16 cellular contexts compared by ENCODE assay signal in the genomic region with DNA sequence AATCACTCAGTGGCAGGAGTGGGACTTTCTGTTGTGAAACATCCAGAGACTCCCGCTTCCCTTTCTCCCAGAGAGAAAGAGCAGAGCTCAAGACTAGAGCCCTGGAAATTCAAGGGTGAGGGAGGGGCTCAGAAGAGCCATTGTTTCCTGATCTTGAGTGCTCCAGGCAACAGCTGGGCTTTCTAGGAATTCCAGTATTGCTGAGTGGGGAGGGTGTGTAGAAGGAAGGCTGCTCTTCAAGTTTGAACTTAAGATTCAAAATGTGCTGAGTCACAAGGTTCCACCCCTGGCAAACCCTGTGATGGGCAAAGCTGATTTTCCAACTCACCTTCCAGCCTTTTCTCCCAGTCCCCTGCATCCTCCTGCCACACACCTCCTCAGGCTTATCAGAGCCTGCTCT. TPM values are rescaled to one million over a fixed set of nuclear protein-coding genes. Genes with fewer than 3 reads are reported as not detected.
A peak's percentile ranks its signal among the peaks of the same experiment; 100 is the strongest.
DNase-seq lines count a peak whose midpoint lies in the region; ATAC-seq and TF ChIP-seq lines count a peak whose summit lies in the region.
"Had no signal": no experiment of that assay in that cellular context is flagged by ENCODE, and none has a peak within 500 bp of the region (broad histone marks: within the 10 kb centered on the region; RNA-seq: fewer than 3 reads in every experiment).

No MANE protein-coding gene starts in this region.

- intact Hi-C loops in posterior cingulate gyrus (cut with DNase I): no loop called here
- intact Hi-C loops in gastrocnemius medialis (cut with DNase I; ENCODE audit: low total_unique reads): no loop called here

- H3K4me3 ChIP-seq in GM23248 (no peak overlapping the region), fibroblast of lung (replicated peaks in 1 of 4; ENCODE audit: control extremely low read depth in 1 of 4, insufficient read depth in 1 of 4, low read depth in 3 of 4, low read length in 4 of 4) (no peak overlapping the region), neuronal stem cell (ENCODE audit: low read length in 2 of 2) (no peak overlapping the region), gastrocnemius medialis (no peak overlapping the region)
- H3K4me3 ChIP-seq: SJSA1 had no signal

- TF ChIP-seq CTCF in fibroblast of lung (conservative IDR thresholded peaks at IDR 0.05 in 1 of 2, IDR thresholded peaks at IDR 0.05 in 1 of 2; ENCODE audit: low read depth in 1 of 2, low read length in 2 of 2): no peak
- TF ChIP-seq CTCF in gastrocnemius medialis (IDR thresholded peaks at IDR 0.05 in 4 of 5, conservative IDR thresholded peaks at IDR 0.05 in 1 of 5): no peak

- no peak overlapping the region for H3K18ac ChIP-seq in neuronal stem cell (ENCODE audit: low read length)

- no peak for ATAC-seq in gastrocnemius medialis
- ATAC-seq: activated naive CD4-positive, alpha-beta T cell treated with anti-CD3 and anti-CD28 coated beads, Interleukin-2, amount 50 U/mL, for 72 hours had no signal

- H3K36me3 ChIP-seq in GM23248 (ENCODE audit: low read depth) (no peaks in the 10 kb centered on the region), fibroblast of lung (ENCODE audit: control insufficient read depth, insufficient read depth, low read length) (no peaks in the 10 kb centered on the region), neuronal stem cell (replicated peaks in 1 of 2; ENCODE audit: control insufficient read depth in 2 of 2, insufficient read depth in 2 of 2, low read length in 2 of 2) (no peaks in the 10 kb centered on the region), gastrocnemius medialis (no peaks in the 10 kb centered on the region)
- H3K36me3 ChIP-seq: SJSA1 had no signal

- peak; percentile 17 for DNase-seq in GM23248
- peak; percentile 27 for DNase-seq in OCI-M1 (lab: John Stamatoyannopoulos, UW)
- DNase-seq in fibroblast of lung (ENCODE audit: low read depth in 2 of 2): peak; percentile 9 to 25
- no peak for DNase-seq in neuronal stem cell (ENCODE audit: low spot score)
- DNase-seq in posterior cingulate gyrus: no peak
- DNase-seq in NCI-H187 (lab: John Stamatoyannopoulos, UW): no peak
- no peak for DNase-seq in HK-2 (ENCODE audit: unreplicated experiment)
- no peak for DNase-seq in gastrocnemius medialis
- DNase-seq: C1 segment of cervical spinal cord; HCEC 1CT; NCI-H526 treated with DMSO at 0.1 percent for 48 hours; retina; stimulated activated CD4-positive, alpha-beta T cell treated with anti-CD3 and anti-CD28 coated beads, Interleukin-4, amount 100 ng/mL, for 4 hours; stimulated activated naive CD4-positive, alpha-beta T cell had no signal

- H4K91ac ChIP-seq in neuronal stem cell (ENCODE audit: low read depth, low read length, poor library complexity): no peak overlapping the region

- in situ Hi-C loops in GM23248 (cut with MboI): no loop called here
- in situ Hi-C loops in gastrocnemius medialis (cut with MboI; ENCODE audit: low sequenced_read_pairs in 4 of 4): no loop called here

- TF ChIP-seq POLR2A in gastrocnemius medialis (IDR thresholded peaks at IDR 0.05): no peak

- no peak overlapping the region for H2BK12ac ChIP-seq in neuronal stem cell (ENCODE audit: low read length)

- H2AK5ac ChIP-seq in neuronal stem cell (ENCODE audit: low read depth, low read length): no peak overlapping the region

- no peak overlapping the region for H2BK5ac ChIP-seq in neuronal stem cell (ENCODE audit: low read length)

- H3K4ac ChIP-seq in neuronal stem cell (ENCODE audit: low read length): no peak overlapping the region

- no peaks in the 10 kb centered on the region for H3F3A ChIP-seq in GM23248 (ENCODE audit: insufficient read depth)

- H3K9me2 ChIP-seq in GM23248 (ENCODE audit: insufficient read depth): no peaks in the 10 kb centered on the region

- H3K4me2 ChIP-seq in GM23248 (ENCODE audit: unreplicated experiment): no peak overlapping the region
- H3K4me2 ChIP-seq in fibroblast of lung (ENCODE audit: extremely low read depth, insufficient read depth, low read length): no peak overlapping the region
- H3K4me2 ChIP-seq in neuronal stem cell (ENCODE audit: insufficient read depth, low read length, poor library complexity, severe bottlenecking): no peak overlapping the region

- 28 to 37% methylated on average over 1 of the region's 1 CpG for WGBS in GM23248 (ENCODE audit: low coverage in 1 of 2, low lambda C conversion rate in 2 of 2, missing lambda C conversion rate in 2 of 2), 2 experiments
- no CpG with 5 or more reads among the region's 1 CpG for WGBS in neuronal stem cell (ENCODE audit: extremely low coverage in 2 of 2, insufficient read length in 2 of 2, insufficient replicate concordance in 1 of 2), 2 donors

- H3K27me3 ChIP-seq in GM23248 (replicated peaks; ENCODE audit: insufficient read depth) (peaks cover 6% of the 10 kb centered on the region), fibroblast of lung (ENCODE audit: control insufficient read depth, insufficient read depth, low read length) (peaks cover 2% of the 10 kb centered on the region), neuronal stem cell (ENCODE audit: control insufficient read depth in 3 of 3, insufficient read depth in 3 of 3, low read depth in 1 of 3, low read length in 3 of 3) (no peaks in the 10 kb centered on the region), gastrocnemius medialis (no peaks in the 10 kb centered on the region)
- H3K27me3 ChIP-seq: SJSA1 had no signal

- no peak overlapping the region for H3K23ac ChIP-seq in neuronal stem cell (ENCODE audit: low read depth, low read length, poor library complexity)

- H3K79me1 ChIP-seq in neuronal stem cell (ENCODE audit: low read depth, low read length): no peaks in the 10 kb centered on the region

- no peak overlapping the region for H2BK120ac ChIP-seq in neuronal stem cell (ENCODE audit: low read depth, low read length)

- H3K79me2 ChIP-seq in GM23248 (ENCODE audit: insufficient read depth): no peaks in the 10 kb centered on the region
- H3K79me2 ChIP-seq in fibroblast of lung (ENCODE audit: control insufficient read depth, insufficient read depth, low read length): no peaks in the 10 kb centered on the region

- H4K20me1 ChIP-seq in GM23248 (ENCODE audit: insufficient read depth): no peaks in the 10 kb centered on the region
- H4K20me1 ChIP-seq in fibroblast of lung (ENCODE audit: control insufficient read depth, extremely low read depth, insufficient read depth, low read length): no peaks in the 10 kb centered on the region

- no peak overlapping the region for H3K14ac ChIP-seq in neuronal stem cell (ENCODE audit: low read length)

- H3K9me3 ChIP-seq in GM23248 (ENCODE audit: low read depth): no peaks in the 10 kb centered on the region
- no peaks in the 10 kb centered on the region for H3K9me3 ChIP-seq in fibroblast of lung (ENCODE audit: control insufficient read depth, insufficient read depth, low read depth, low read length)
- no peaks in the 10 kb centered on the region for H3K9me3 ChIP-seq in neuronal stem cell (replicated peaks in 1 of 2; ENCODE audit: control insufficient read depth in 2 of 2, insufficient read depth in 1 of 2, low read depth in 1 of 2, low read length in 2 of 2)
- H3K9me3 ChIP-seq in gastrocnemius medialis: no peaks in the 10 kb centered on the region
- H3K9me3 ChIP-seq: SJSA1 had no signal

- H3K9ac ChIP-seq in GM23248 (no peak overlapping the region), fibroblast of lung (ENCODE audit: insufficient read depth, low read length) (no peak overlapping the region), neuronal stem cell (ENCODE audit: low read depth, low read length, poor library complexity) (no peak overlapping the region)

- H4K8ac ChIP-seq in neuronal stem cell (ENCODE audit: low read depth, low read length): no peak overlapping the region

- no peak overlapping the region for H2AFZ ChIP-seq in GM23248
- H2AFZ ChIP-seq in fibroblast of lung (ENCODE audit: low read length): no peak overlapping the region
- peak overlapping the region; percentile 27 for H2AFZ ChIP-seq in neuronal stem cell (ENCODE audit: low read length)

- H2BK15ac ChIP-seq in neuronal stem cell (ENCODE audit: low read length): no peak overlapping the region

- no peak overlapping the region for H3K27ac ChIP-seq in GM23248
- no peak overlapping the region for H3K27ac ChIP-seq in fibroblast of lung (ENCODE audit: insufficient read depth, low read length)
- no peak overlapping the region for H3K27ac ChIP-seq in neuronal stem cell (replicated peaks; ENCODE audit: low read length)
- H3K27ac ChIP-seq in gastrocnemius medialis: no peak overlapping the region
- H3K27ac ChIP-seq: SJSA1 had no signal

- H3K4me1 ChIP-seq in GM23248 (ENCODE audit: insufficient read depth): no peaks in the 10 kb centered on the region
- no peaks in the 10 kb centered on the region for H3K4me1 ChIP-seq in fibroblast of lung (ENCODE audit: control insufficient read depth, extremely low read depth, insufficient read depth, low read length)
- H3K4me1 ChIP-seq in neuronal stem cell (ENCODE audit: control insufficient read depth in 2 of 2, insufficient read depth in 1 of 2, low read depth in 1 of 2, low read length in 2 of 2): peaks cover 9 to 27% of the 10 kb centered on the region in 2 donors
- H3K4me1 ChIP-seq in gastrocnemius medialis: peaks cover 5 to 8% of the 10 kb centered on the region in 2 donors
- H3K4me1 ChIP-seq: SJSA1 had no signal

RNA-seq across cellular contexts. Expression of a gene that starts 42.3 kb away (rescaled TPM):
- 25.0 and 35.0 TPM in 2 replicates for total RNA-seq in GM23248 (2014; rRNA removed; shearing (Covaris generic))
- 69.5 and 69.7 TPM in 2 replicates for polyA plus RNA-seq in GM23248 (2016; fragmentation: Nextera tagmentation; extraction: Ambion mirVana)
- 16.9 and 19.0 TPM in 2 replicates for total RNA-seq in fibroblast of lung
- 31.9 and 33.0 TPM in 2 replicates for polyA plus RNA-seq in fibroblast of lung
- polyA plus RNA-seq in fibroblast of lung (2012): 32.6 and 35.9 TPM in 2 replicates
- polyA minus RNA-seq in fibroblast of lung (ENCODE audit: low replicate concordance): 2.4 and 25.0 TPM in 2 replicates
- polyA plus RNA-seq in neuronal stem cell (2013, experiment 1 of 2): 18.6 TPM
- 18.2 TPM for polyA plus RNA-seq in neuronal stem cell (2013, experiment 2 of 2)
- total RNA-seq in gastrocnemius medialis: 10 to 100 TPM; 24.3 to 43.5 (median 29.4) TPM

Comparison
In these comparisons a context has a peak if more than half of its experiments do, and no peak if none do; other contexts are left out.
1. DNase-seq: peak in GM23248 (single experiment), OCI-M1 (single experiment) and fibroblast of lung (2 of 2); none in neuronal stem cell (single experiment), posterior cingulate gyrus (0 of 10), NCI-H187 (0 of 2), HK-2 (single experiment) and gastrocnemius medialis (0 of 2).